29 cellular contexts compared by ENCODE assay signal in genomic region chr2:148541792-148542191, GRCh38.
DNase-seq lines count a peak whose midpoint lies in the region; ATAC-seq, FAIRE-seq and TF ChIP-seq lines count a peak whose summit lies in the region.
"Had no signal": no experiment of that assay in that cellular context is flagged by ENCODE, and none has a peak within 500 bp of the region (broad histone marks: within the 10 kb centered on the region; RNA-seq: fewer than 3 reads in every experiment).

No MANE protein-coding gene starts in this region.

- H2BK120ac ChIP-seq in mesenchymal stem cell (ENCODE audit: low read depth, low read length): no peak overlapping the region

- no peaks in the 10 kb centered on the region for H3K9me1 ChIP-seq in K562 (ENCODE audit: control insufficient read depth, insufficient read depth, low read length)

- no peak overlapping the region for H2AK5ac ChIP-seq in mesenchymal stem cell (ENCODE audit: low read length, severe bottlenecking)

- H3K79me2 ChIP-seq in K562 (ENCODE audit: control insufficient read depth, insufficient read depth, low read length): no peaks in the 10 kb centered on the region

- no peak overlapping the region for H4K8ac ChIP-seq in mesenchymal stem cell (ENCODE audit: low read length)

- no peak overlapping the region for H4K91ac ChIP-seq in mesenchymal stem cell (ENCODE audit: low read length)

- no peaks in the 10 kb centered on the region for H3K36me3 Mint-ChIP-seq in dendritic cell treated with granulocyte-macrophage colony-stimulating factor and Interleukin-4, amounts not matched to agents 40 ng/mL and 50 ng/mL, for 4 days (ENCODE audit: low read depth)
- H3K36me3 Mint-ChIP-seq in nephron progenitor cell (ENCODE audit: low read depth): no peaks in the 10 kb centered on the region
- H3K36me3 Mint-ChIP-seq: CD4-positive, alpha-beta memory T cell; CD8-positive, alpha-beta memory T cell had no signal

- peaks cover 63% of the 10 kb centered on the region for H3K4me1 Mint-ChIP-seq in dendritic cell treated with granulocyte-macrophage colony-stimulating factor and Interleukin-4, amounts not matched to agents 40 ng/mL and 50 ng/mL, for 4 days (ENCODE audit: low read depth)
- peaks cover 25% of the 10 kb centered on the region for H3K4me1 Mint-ChIP-seq in nephron progenitor cell

- POLR2A ChIA-PET in K562 (lab: Yijun Ruan, JAX): no interaction called here

- H3K23ac ChIP-seq in mesenchymal stem cell (ENCODE audit: low read length in 2 of 2): no peak overlapping the region

- H3K9ac ChIP-seq in K562 (ENCODE audit: insufficient read depth in 1 of 2, low read depth in 2 of 2, low read length in 2 of 2) (no peak overlapping the region), mesenchymal stem cell (ENCODE audit: low read length) (no peak overlapping the region)
- H3K9ac ChIP-seq: BLaER1 had no signal

- H4K20me1 ChIP-seq in K562 (replicated peaks; ENCODE audit: control insufficient read depth, insufficient read depth, low read length): peaks cover 3% of the 10 kb centered on the region; the same call in 1 of the 2 replicates
- H4K20me1 ChIP-seq: BLaER1 had no signal

- DNase-seq in activated CD8-positive, alpha-beta memory T cell treated with anti-CD3 and anti-CD28 coated beads, Interleukin-2, amount 50 U/mL, for 48 hours: peak; percentile 7
- no peak for DNase-seq in activated CD8-positive, alpha-beta memory T cell treated with anti-CD3 and anti-CD28 coated beads, Interleukin-2, amount 50 U/mL, for 4 hours
- DNase-seq in K562 (ENCODE audit: extremely low read depth in 1 of 4, low spot score in 3 of 4) (no peak), nephron progenitor cell (no peak), mesenchymal stem cell (no peak)
- DNase-seq: 8988T; ACHN; BE2C; C1 segment of cervical spinal cord; CD4-positive, alpha-beta memory T cell; CD4-positive, CD25-positive, alpha-beta regulatory T cell; CD8-positive, alpha-beta memory T cell; COR-L47; DMS 273 treated with DMSO at 0.1 percent for 48 hours; DMS153; DMS53; DMS79; DND-41; EL; GDM1 had no signal

- no peaks in the 10 kb centered on the region for H3K9me3 Mint-ChIP-seq in dendritic cell treated with granulocyte-macrophage colony-stimulating factor and Interleukin-4, amounts not matched to agents 40 ng/mL and 50 ng/mL, for 4 days
- no peaks in the 10 kb centered on the region for H3K9me3 Mint-ChIP-seq in nephron progenitor cell

- H3K9me3 ChIP-seq in K562 (replicated peaks; ENCODE audit: control insufficient read depth, insufficient read depth, low read depth, low read length) (no peaks in the 10 kb centered on the region), mesenchymal stem cell (ENCODE audit: control insufficient read depth, low read length) (no peaks in the 10 kb centered on the region)
- H3K9me3 ChIP-seq: BE2C, BLaER1 had no signal

- no peak for TF ChIP-seq POLR2A in K562 (conservative IDR thresholded peaks at IDR 0.05)

- no peak overlapping the region for H2BK5ac ChIP-seq in mesenchymal stem cell (ENCODE audit: low read depth, low read length, poor library complexity, severe bottlenecking)

- ATAC-seq in K562 (no peak), GM21576 (IDR thresholded peaks at IDR 0.05; ENCODE audit: unreplicated experiment) (no peak), GM19397 (IDR thresholded peaks at IDR 0.05; ENCODE audit: unreplicated experiment) (no peak)
- ATAC-seq: GM12878 had no signal

- H3K27me3 ChIP-seq in K562 (ENCODE audit: control insufficient read depth in 2 of 2, insufficient read depth in 2 of 2, low read length in 2 of 2) (peaks cover 0 to 12% of the 10 kb centered on the region in 2 experiments; a peak in 2 of 5 replicates), mesenchymal stem cell (ENCODE audit: control insufficient read depth in 1 of 2, insufficient read depth in 1 of 2, low read length in 2 of 2) (peaks cover 4 to 31% of the 10 kb centered on the region in 2 experiments)
- H3K27me3 ChIP-seq: BE2C, BLaER1 had no signal

- no peaks in the 10 kb centered on the region for H3K79me1 ChIP-seq in mesenchymal stem cell (replicated peaks; ENCODE audit: low read length, poor library complexity, severe bottlenecking)

- no peak overlapping the region for H3K18ac ChIP-seq in mesenchymal stem cell (ENCODE audit: low read depth in 1 of 2, low read length in 2 of 2)

- in situ Hi-C loops in K562 (cut with MboI): no loop called here

- FAIRE-seq in K562 (lab: Jason Lieb, UNC): no peak
- FAIRE-seq: A204.1, GM12878, GM12892, GM18507 had no signal

- TF ChIP-seq CTCF in K562 (IDR thresholded peaks at IDR 0.05 in 2 of 3, conservative IDR thresholded peaks at IDR 0.05 in 1 of 3; ENCODE audit: insufficient read depth in 2 of 3, low read depth in 1 of 3, low read length in 3 of 3) (no peak), nephron progenitor cell (IDR thresholded peaks at IDR 0.05) (no peak)

- H3K27ac Mint-ChIP-seq in dendritic cell treated with granulocyte-macrophage colony-stimulating factor and Interleukin-4, amounts not matched to agents 40 ng/mL and 50 ng/mL, for 4 days: peak overlapping the region; percentile 25
- H3K27ac Mint-ChIP-seq in nephron progenitor cell: peak overlapping the region; percentile 58
- H3K27ac Mint-ChIP-seq: CD14-positive monocyte had no signal

- no peak for TF ChIP-seq EP300 in K562 (IDR thresholded peaks at IDR 0.05; ENCODE audit: low read length)

- H3K14ac ChIP-seq in mesenchymal stem cell (ENCODE audit: low read length in 2 of 2): no peak overlapping the region

- H2AFZ ChIP-seq in K562 (ENCODE audit: low read depth, low read length) (no peak overlapping the region), mesenchymal stem cell (ENCODE audit: low read depth, low read length) (no peak overlapping the region)

- H3K27ac ChIP-seq in K562 (ENCODE audit: extremely low read depth, low read depth, low read length) (no peak overlapping the region), mesenchymal stem cell (ENCODE audit: low read length, poor library complexity, severe bottlenecking) (no peak overlapping the region)
- H3K27ac ChIP-seq: BLaER1 had no signal

- H2BK12ac ChIP-seq in mesenchymal stem cell (ENCODE audit: low read length in 2 of 2): no peak overlapping the region

- H2BK15ac ChIP-seq in mesenchymal stem cell (ENCODE audit: low read depth, poor library complexity, severe bottlenecking): no peak overlapping the region

- peaks cover 5 to 27% of the 10 kb centered on the region in 2 experiments; a peak in 4 of 5 replicates for H3K4me1 ChIP-seq in K562 (replicated peaks in 1 of 2; ENCODE audit: control insufficient read depth in 2 of 2, insufficient read depth in 2 of 2, low read length in 2 of 2)
- H3K4me1 ChIP-seq in mesenchymal stem cell (ENCODE audit: control insufficient read depth, insufficient read depth, low read depth, low read length): peaks cover 3% of the 10 kb centered on the region
- H3K4me1 ChIP-seq: BE2C had no signal

- H3K4me3 Mint-ChIP-seq in dendritic cell treated with granulocyte-macrophage colony-stimulating factor and Interleukin-4, amounts not matched to agents 40 ng/mL and 50 ng/mL, for 4 days: no peak overlapping the region
- H3K4me3 Mint-ChIP-seq in nephron progenitor cell: no peak overlapping the region
- H3K4me3 Mint-ChIP-seq: CD14-positive monocyte; CD4-positive, CD25-positive, alpha-beta regulatory T cell; CD8-positive, alpha-beta memory T cell had no signal

- no peaks in the 10 kb centered on the region for H3K36me3 ChIP-seq in K562 (ENCODE audit: control insufficient read depth, insufficient read depth, low read length)
- H3K36me3 ChIP-seq in mesenchymal stem cell (ENCODE audit: control insufficient read depth in 1 of 2, insufficient read depth in 2 of 2, low read depth in 1 of 2, low read length in 2 of 2): no peaks in the 10 kb centered on the region
- H3K36me3 ChIP-seq: BE2C, BLaER1 had no signal

- no peak overlapping the region for H3K4ac ChIP-seq in mesenchymal stem cell (ENCODE audit: low read depth in 1 of 2, low read length in 2 of 2)

- 65% methylated on average over 3 of the region's 3 CpGs for WGBS in K562 (ENCODE audit: insufficient coverage, low coverage, missing lambda C conversion rate)
- WGBS in mesenchymal stem cell: 92% methylated on average over 3 of the region's 3 CpGs

- no TSS peak for BruUV-seq in K562 (replicated peaks; lab: Mats Ljungman, UMichigan)

- H3K27me3 Mint-ChIP-seq in dendritic cell treated with granulocyte-macrophage colony-stimulating factor and Interleukin-4, amounts not matched to agents 40 ng/mL and 50 ng/mL, for 4 days: peaks cover 7% of the 10 kb centered on the region
- H3K27me3 Mint-ChIP-seq in nephron progenitor cell (ENCODE audit: low read depth, poor library complexity): peaks cover 6% of the 10 kb centered on the region
- H3K27me3 Mint-ChIP-seq: CD4-positive, alpha-beta memory T cell; CD4-positive, CD25-positive, alpha-beta regulatory T cell had no signal

- intact Hi-C loops in K562 (cut with micrococcal nuclease): no loop called here
- intact Hi-C loops in dendritic cell treated with granulocyte-macrophage colony-stimulating factor and Interleukin-4, amounts not matched to agents 40 ng/mL and 50 ng/mL, for 4 days (cut with micrococcal nuclease): no loop called here

- CTCF ChIA-PET in K562 (lab: Yijun Ruan, JAX; ENCODE audit: low intra/inter-chr PET ratio): no interaction called here

- H3K4me2 ChIP-seq in K562 (ENCODE audit: insufficient read depth, low read length): no peak overlapping the region
- no peak overlapping the region for H3K4me2 ChIP-seq in mesenchymal stem cell (ENCODE audit: low read length, poor library complexity, severe bottlenecking)
- H3K4me2 ChIP-seq: BLaER1 had no signal

- TF ChIP-seq RAD21 in K562 (CRISPR knock-in tag; conservative IDR thresholded peaks at IDR 0.05 in 1 of 2, IDR thresholded peaks at IDR 0.05 in 1 of 2): no peak

- H3K4me3 ChIP-seq in K562: no peak overlapping the region
- H3K4me3 ChIP-seq in mesenchymal stem cell (ENCODE audit: insufficient read depth in 1 of 2, low read depth in 1 of 2, low read length in 2 of 2): no peak overlapping the region
- H3K4me3 ChIP-seq: BLaER1, GM12878 had no signal
